ENCODE assay signal across 9 cellular contexts in the genomic region with DNA sequence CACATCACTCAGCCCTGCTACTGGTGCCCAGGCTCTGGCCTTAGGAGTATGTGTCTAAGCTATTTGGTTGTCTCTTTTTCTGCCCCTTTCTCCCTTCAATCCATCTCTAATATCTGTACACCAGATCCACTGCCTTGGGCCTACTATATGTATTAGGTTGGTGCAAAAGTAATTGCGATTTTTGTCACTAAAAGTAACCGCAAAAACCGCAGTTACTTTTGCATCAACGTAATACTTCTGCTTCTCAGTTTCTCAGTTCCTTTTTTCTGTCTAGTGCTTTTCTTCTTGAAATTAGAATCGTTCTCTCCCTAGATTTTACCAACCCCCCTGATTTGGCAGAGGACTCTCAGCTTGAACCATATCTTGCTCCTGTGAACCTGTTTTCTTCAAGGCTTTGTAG.
DNase-seq lines count a peak whose midpoint lies in the region; ATAC-seq lines count a peak whose summit lies in the region.
"Had no signal": no experiment of that assay in that cellular context is flagged by ENCODE, and none has a peak within 500 bp of the region (broad histone marks: within the 10 kb centered on the region; RNA-seq: fewer than 3 reads in every experiment).

No MANE protein-coding gene starts in this region.

- no peaks in the 10 kb centered on the region for H3K4me1 Mint-ChIP-seq in T-helper 17 cell

- H3K9me3 ChIP-seq in T-helper 17 cell (ENCODE audit: control insufficient read depth, low read length, poor library complexity, severe bottlenecking), result no peaks in the 10 kb centered on the region

- no peaks in the 10 kb centered on the region for H3K27me3 ChIP-seq in ACC112 (ENCODE audit: insufficient read depth, low read length)

- DNase-seq in T-helper 17 cell (no peak), HK-2 (ENCODE audit: unreplicated experiment) (no peak)
- DNase-seq in stimulated activated CD4-positive, alpha-beta T cell treated with anti-CD3 and anti-CD28 coated beads, Interleukin-1b, Interleukin-23, amount 100 ng/mL, for 48 hours, result no peak

- no peak overlapping the region for H3K4me3 Mint-ChIP-seq in T-helper 17 cell
- H3K4me3 Mint-ChIP-seq: brain had no signal

- H2AFZ ChIP-seq in ACC112 (ENCODE audit: low read length, unreplicated experiment), result peak overlapping the region; percentile 32

- H3K27ac Mint-ChIP-seq in T-helper 17 cell, result no peak overlapping the region

- H3K79me2 ChIP-seq in ACC112 (ENCODE audit: control insufficient read depth, insufficient read depth, low read length, unreplicated experiment), result no peaks in the 10 kb centered on the region

- H3K27ac ChIP-seq in ACC112 (ENCODE audit: low read depth, low read length), result peak overlapping the region; percentile 93

- H3K27me3 Mint-ChIP-seq in T-helper 17 cell, result peaks cover 2% of the 10 kb centered on the region
- H3K27me3 Mint-ChIP-seq: brain had no signal

- 0 out of 2 replicates have a peak, but pooled peaks cover 6% of the 10 kb centered on the region for H3K36me3 ChIP-seq in ACC112 (ENCODE audit: insufficient read depth, low read length)

- H3K4me3 ChIP-seq in ACC112 (ENCODE audit: low read depth, low read length), result peak overlapping the region; percentile 25; the same call in 1 of the 2 replicates

- ATAC-seq in GM19025 (IDR thresholded peaks at IDR 0.05; ENCODE audit: low read depth, unreplicated experiment) (peak; percentile 36), HG03135 (IDR thresholded peaks at IDR 0.05; ENCODE audit: unreplicated experiment) (peak; percentile 27), T-helper 17 cell (peak; percentile 32), HG02571 (IDR thresholded peaks at IDR 0.05; ENCODE audit: unreplicated experiment) (no peak), GM18873 (IDR thresholded peaks at IDR 0.05; ENCODE audit: low FRiP score, unreplicated experiment) (no peak)

- no peaks in the 10 kb centered on the region for H3K36me3 Mint-ChIP-seq in T-helper 17 cell (ENCODE audit: low read depth)
- H3K36me3 Mint-ChIP-seq: brain had no signal

- peaks cover 58% of the 10 kb centered on the region for H3K4me1 ChIP-seq in ACC112 (ENCODE audit: control insufficient read depth, insufficient read depth, low read length, unreplicated experiment)

Comparison
In these comparisons a context has a peak if more than half of its experiments do, and no peak if none do; other contexts are left out.
1. ATAC-seq: peak in GM19025 (single experiment), HG03135 (single experiment) and T-helper 17 cell (single experiment); none in HG02571 (single experiment) and GM18873 (single experiment).